ENCODE assay signal across 1 cellular context in the genomic region with DNA sequence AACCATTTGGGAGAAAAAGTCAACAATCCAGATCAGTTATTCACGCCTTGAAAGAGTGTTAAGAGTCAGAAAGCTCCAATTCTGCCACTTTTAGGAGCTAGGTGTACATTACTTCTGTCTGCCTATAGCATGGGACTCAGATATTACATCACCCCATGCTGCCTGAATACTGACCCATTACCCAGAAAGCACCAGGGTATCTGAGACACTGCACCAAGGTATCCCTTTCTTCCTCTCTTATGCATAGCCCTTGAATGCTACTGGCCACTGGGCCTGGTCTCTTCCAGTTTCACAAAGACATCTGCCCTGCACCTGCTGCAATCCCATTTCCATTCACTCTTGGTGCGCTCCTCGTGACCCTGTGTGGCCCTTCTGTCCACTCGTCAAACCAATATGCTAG.
TF ChIP-seq lines count a peak whose summit lies in the region.

No MANE protein-coding gene starts in this region.

TF ChIP-seq in WTC11, 78 proteins besides CTCF, POLR2A, EP300 and RAD21 (continued from another document):
- TF ChIP-seq, protein P1, sequence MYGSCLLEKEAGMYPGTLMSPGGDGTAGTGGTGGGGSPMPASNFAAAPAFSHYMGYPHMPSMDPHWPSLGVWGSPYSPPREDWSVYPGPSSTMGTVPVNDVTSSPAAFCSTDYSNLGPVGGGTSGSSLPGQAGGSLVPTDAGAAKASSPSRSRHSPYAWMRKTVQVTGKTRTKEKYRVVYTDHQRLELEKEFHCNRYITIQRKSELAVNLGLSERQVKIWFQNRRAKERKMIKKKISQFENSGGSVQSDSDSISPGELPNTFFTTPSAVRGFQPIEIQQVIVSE (CRISPR knock-in tag; IDR thresholded peaks at IDR 0.05; ENCODE audit: borderline replicate concordance) = no peak
- TF ChIP-seq TEAD1 (CRISPR knock-in tag; IDR thresholded peaks at IDR 0.05) (no peak), ZBTB21 (CRISPR knock-in tag; IDR thresholded peaks at IDR 0.05; ENCODE audit: borderline replicate concordance) (no peak), SP1 (CRISPR knock-in tag; conservative IDR thresholded peaks at IDR 0.05) (no peak)
- TF ChIP-seq, protein P2, sequence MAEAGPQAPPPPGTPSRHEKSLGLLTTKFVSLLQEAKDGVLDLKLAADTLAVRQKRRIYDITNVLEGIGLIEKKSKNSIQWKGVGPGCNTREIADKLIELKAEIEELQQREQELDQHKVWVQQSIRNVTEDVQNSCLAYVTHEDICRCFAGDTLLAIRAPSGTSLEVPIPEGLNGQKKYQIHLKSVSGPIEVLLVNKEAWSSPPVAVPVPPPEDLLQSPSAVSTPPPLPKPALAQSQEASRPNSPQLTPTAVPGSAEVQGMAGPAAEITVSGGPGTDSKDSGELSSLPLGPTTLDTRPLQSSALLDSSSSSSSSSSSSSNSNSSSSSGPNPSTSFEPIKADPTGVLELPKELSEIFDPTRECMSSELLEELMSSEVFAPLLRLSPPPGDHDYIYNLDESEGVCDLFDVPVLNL (CRISPR knock-in tag; IDR thresholded peaks at IDR 0.05; ENCODE audit: borderline replicate concordance, low read depth) = no peak
- TF ChIP-seq, protein P3, sequence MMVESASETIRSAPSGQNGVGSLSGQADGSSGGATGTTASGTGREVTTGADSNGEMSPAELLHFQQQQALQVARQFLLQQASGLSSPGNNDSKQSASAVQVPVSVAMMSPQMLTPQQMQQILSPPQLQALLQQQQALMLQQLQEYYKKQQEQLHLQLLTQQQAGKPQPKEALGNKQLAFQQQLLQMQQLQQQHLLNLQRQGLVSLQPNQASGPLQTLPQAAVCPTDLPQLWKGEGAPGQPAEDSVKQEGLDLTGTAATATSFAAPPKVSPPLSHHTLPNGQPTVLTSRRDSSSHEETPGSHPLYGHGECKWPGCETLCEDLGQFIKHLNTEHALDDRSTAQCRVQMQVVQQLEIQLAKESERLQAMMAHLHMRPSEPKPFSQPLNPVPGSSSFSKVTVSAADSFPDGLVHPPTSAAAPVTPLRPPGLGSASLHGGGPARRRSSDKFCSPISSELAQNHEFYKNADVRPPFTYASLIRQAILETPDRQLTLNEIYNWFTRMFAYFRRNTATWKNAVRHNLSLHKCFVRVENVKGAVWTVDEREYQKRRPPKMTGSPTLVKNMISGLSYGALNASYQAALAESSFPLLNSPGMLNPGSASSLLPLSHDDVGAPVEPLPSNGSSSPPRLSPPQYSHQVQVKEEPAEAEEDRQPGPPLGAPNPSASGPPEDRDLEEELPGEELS (CRISPR knock-in tag; IDR thresholded peaks at IDR 0.05) = no peak
- TF ChIP-seq, protein P4, sequence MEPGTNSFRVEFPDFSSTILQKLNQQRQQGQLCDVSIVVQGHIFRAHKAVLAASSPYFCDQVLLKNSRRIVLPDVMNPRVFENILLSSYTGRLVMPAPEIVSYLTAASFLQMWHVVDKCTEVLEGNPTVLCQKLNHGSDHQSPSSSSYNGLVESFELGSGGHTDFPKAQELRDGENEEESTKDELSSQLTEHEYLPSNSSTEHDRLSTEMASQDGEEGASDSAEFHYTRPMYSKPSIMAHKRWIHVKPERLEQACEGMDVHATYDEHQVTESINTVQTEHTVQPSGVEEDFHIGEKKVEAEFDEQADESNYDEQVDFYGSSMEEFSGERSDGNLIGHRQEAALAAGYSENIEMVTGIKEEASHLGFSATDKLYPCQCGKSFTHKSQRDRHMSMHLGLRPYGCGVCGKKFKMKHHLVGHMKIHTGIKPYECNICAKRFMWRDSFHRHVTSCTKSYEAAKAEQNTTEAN (CRISPR knock-in tag; IDR thresholded peaks at IDR 0.05) = no peak
- TF ChIP-seq, protein P5, sequence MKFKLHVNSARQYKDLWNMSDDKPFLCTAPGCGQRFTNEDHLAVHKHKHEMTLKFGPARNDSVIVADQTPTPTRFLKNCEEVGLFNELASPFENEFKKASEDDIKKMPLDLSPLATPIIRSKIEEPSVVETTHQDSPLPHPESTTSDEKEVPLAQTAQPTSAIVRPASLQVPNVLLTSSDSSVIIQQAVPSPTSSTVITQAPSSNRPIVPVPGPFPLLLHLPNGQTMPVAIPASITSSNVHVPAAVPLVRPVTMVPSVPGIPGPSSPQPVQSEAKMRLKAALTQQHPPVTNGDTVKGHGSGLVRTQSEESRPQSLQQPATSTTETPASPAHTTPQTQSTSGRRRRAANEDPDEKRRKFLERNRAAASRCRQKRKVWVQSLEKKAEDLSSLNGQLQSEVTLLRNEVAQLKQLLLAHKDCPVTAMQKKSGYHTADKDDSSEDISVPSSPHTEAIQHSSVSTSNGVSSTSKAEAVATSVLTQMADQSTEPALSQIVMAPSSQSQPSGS (CRISPR knock-in tag; IDR thresholded peaks at IDR 0.05; ENCODE audit: borderline replicate concordance, low read depth) = no peak
